Comparison of ENCODE assay signal across 10 cellular contexts in the genomic region with DNA sequence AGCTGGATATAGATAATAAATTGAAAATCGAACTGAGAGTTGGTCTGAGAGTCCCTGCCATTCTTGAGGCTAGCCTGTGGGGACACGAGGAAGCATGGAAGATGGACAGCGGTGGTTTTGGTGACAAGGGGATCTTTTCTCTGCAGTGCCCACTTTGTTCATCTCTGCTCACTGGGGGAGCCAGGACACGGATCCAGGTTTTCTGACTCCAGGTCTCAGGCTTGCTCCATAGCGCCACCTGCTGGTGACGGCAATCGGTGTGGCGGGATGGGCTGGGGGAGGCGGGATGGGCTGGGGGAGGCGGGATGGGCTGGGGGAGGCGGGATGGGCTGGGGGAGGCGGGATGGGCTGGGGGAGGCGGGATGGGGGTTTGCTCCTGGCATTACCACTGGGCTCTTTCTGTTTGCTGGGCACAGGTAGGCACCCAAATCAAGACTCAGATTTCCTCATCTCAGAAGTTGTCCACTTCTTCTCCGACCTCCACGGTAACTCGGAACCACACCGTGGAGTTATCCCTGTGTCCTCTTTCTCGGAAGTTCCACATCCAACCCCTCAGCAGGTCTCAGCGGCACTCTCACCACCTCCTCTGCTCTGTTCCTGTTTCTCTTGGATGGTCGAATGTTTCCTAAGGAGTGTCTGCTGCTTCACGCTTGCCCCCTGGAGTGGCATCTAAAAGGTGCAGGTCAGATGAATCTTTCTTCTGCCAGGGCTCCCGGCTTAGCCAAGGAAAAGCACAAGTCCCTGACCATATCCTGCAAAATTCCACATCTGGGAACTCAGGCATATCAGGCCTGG.
A peak's percentile ranks its signal among the peaks of the same experiment; 100 is the strongest.
DNase-seq lines count a peak whose midpoint lies in the region; ATAC-seq, FAIRE-seq and TF ChIP-seq lines count a peak whose summit lies in the region.
"Had no signal": no experiment of that assay in that cellular context is flagged by ENCODE, and none has a peak within 500 bp of the region (broad histone marks: within the 10 kb centered on the region; RNA-seq: fewer than 3 reads in every experiment).

No MANE protein-coding gene starts in this region.

- H3K4me3 ChIP-seq in A673 (ENCODE audit: low read depth, low read length, poor library complexity, severe bottlenecking): no peak overlapping the region
- H3K4me3 ChIP-seq in iPS-15b (ENCODE audit: low read depth, low read length): peak overlapping the region; percentile 69
- H3K4me3 ChIP-seq: pancreas had no signal

- no peak for FAIRE-seq in GM12892 (lab: Jason Lieb, UNC)
- FAIRE-seq: D721Med, pancreas had no signal

- H3K9me3 ChIP-seq in A673 (ENCODE audit: low read depth, low read length, poor library complexity, severe bottlenecking) (no peaks in the 10 kb centered on the region), iPS-15b (ENCODE audit: control insufficient read depth, insufficient read depth, low read length) (no peaks in the 10 kb centered on the region)
- H3K9me3 ChIP-seq: pancreas had no signal

- H3K27me3 ChIP-seq in A673 (replicated peaks; ENCODE audit: insufficient read depth, low read depth, low read length, poor library complexity) (peaks cover 13% of the 10 kb centered on the region), iPS-15b (ENCODE audit: control insufficient read depth, insufficient read depth, low read length) (no peaks in the 10 kb centered on the region)
- H3K27me3 ChIP-seq: pancreas had no signal

- no peak overlapping the region for H3K9ac ChIP-seq in iPS-15b (ENCODE audit: low read depth, low read length)

- no peaks in the 10 kb centered on the region for H3K36me3 ChIP-seq in A673 (ENCODE audit: insufficient read depth, low read length, poor library complexity, severe bottlenecking)
- H3K36me3 ChIP-seq in iPS-15b (ENCODE audit: control insufficient read depth, insufficient read depth, low read length): no peaks in the 10 kb centered on the region
- H3K36me3 ChIP-seq: pancreas had no signal

- ATAC-seq in GM21423 (IDR thresholded peaks at IDR 0.05; ENCODE audit: unreplicated experiment): no peak
- ATAC-seq: pancreas had no signal

- DNase-seq in A673 (ENCODE audit: low spot score) (peak; percentile 31), GM12892 (ENCODE audit: insufficient read length) (peak; percentile 44), T-helper 9 cell (peak; percentile 28), NCI-H2081 (lab: John Stamatoyannopoulos, UW) (no peak), NOMO-1 treated with dmso at 0.1 percent for 144 hours (lab: John Stamatoyannopoulos, UW; ENCODE audit: unreplicated experiment) (no peak), activated gamma-delta T cell (lab: John Stamatoyannopoulos, UW) (no peak)

- no peak for TF ChIP-seq POLR2A in GM12892 (IDR thresholded peaks at IDR 0.05; ENCODE audit: low read depth, low read length)

- peak; percentile 55 for TF ChIP-seq CTCF in A673 (conservative IDR thresholded peaks at IDR 0.05; ENCODE audit: low read depth, low read length)

- POLR2A ChIA-PET in A673 (lab: Charles Lee; ENCODE audit: low non-redundant PET): no interaction called here

- CTCF ChIA-PET in A673 (lab: Charles Lee): no interaction called here

- intact Hi-C loops in A673 (cut with micrococcal nuclease; ENCODE audit: unreplicated experiment): no loop called here

- BruUV-seq in A673 (replicated peaks; lab: Mats Ljungman, UMichigan): no TSS peak

- H3K4me1 ChIP-seq in A673 (ENCODE audit: insufficient read depth, low read length, poor library complexity, severe bottlenecking) (no peaks in the 10 kb centered on the region), iPS-15b (ENCODE audit: control insufficient read depth, insufficient read depth, low read length) (no peaks in the 10 kb centered on the region)
- H3K4me1 ChIP-seq: pancreas had no signal

- H3K27ac ChIP-seq in A673 (ENCODE audit: low read depth, low read length, poor library complexity, severe bottlenecking): no peak overlapping the region
- H3K27ac ChIP-seq: pancreas had no signal

Comparison
In these comparisons a context has a peak if more than half of its experiments do, and no peak if none do; other contexts are left out.
1. DNase-seq: peak in A673 (single experiment), GM12892 (single experiment) and T-helper 9 cell (single experiment); none in NCI-H2081 (0 of 2), NOMO-1 treated with dmso at 0.1 percent for 144 hours (single experiment) and activated gamma-delta T cell (single experiment).